In genomic region chr6:86192123-86192522, GRCh38 we compare ENCODE assay signal across 1 cellular context.
A peak's percentile ranks its signal among the peaks of the same experiment; 100 is the strongest.
TF ChIP-seq lines count a peak whose summit lies in the region.

No MANE protein-coding gene starts in this region.

TF ChIP-seq in WTC11, 78 proteins besides CTCF, POLR2A, EP300 and RAD21 (continued from another document):
- TF ChIP-seq ZNF396 (CRISPR knock-in tag; IDR thresholded peaks at IDR 0.05; ENCODE audit: borderline replicate concordance) (no peak), USF1 (CRISPR knock-in tag; IDR thresholded peaks at IDR 0.05) (peak; percentile 84), RELA (CRISPR knock-in tag; IDR thresholded peaks at IDR 0.05; ENCODE audit: borderline replicate concordance) (no peak), USF2 (CRISPR knock-in tag; IDR thresholded peaks at IDR 0.05) (peak; percentile 80), ZNF138 (CRISPR knock-in tag; conservative IDR thresholded peaks at IDR 0.05) (no peak), E2F5 (CRISPR knock-in tag; IDR thresholded peaks at IDR 0.05) (no peak), ZNF263 (CRISPR knock-in tag; IDR thresholded peaks at IDR 0.05; ENCODE audit: low read depth) (no peak)
